ENCODE assay signal across 35 cellular contexts in the genomic region with DNA sequence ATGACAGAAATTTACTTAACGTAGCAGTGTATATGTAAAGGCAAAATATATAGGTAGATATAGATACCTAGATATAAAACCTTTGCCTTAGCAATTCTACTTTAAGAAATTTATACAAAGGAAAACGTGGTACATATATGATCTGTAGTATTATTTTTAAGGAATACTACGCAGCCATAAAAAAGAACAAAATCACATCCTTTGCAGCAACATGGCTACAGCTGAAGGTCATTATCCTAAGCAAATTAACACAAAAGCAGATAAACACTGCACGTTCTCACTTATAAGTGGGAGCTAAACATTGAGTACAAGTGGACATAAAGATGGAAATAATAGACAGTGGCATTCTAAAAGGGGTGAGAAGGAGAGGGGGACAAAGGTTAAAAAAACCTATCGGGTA. TPM values are rescaled to one million over a fixed set of nuclear protein-coding genes. Genes with fewer than 3 reads are reported as not detected.
"Had no signal": no experiment of that assay in that cellular context is flagged by ENCODE, and none has a peak within 500 bp of the region (broad histone marks: within the 10 kb centered on the region; RNA-seq: fewer than 3 reads in every experiment).

No MANE protein-coding gene starts in this region.

- DNase-seq: activated effector memory CD4-positive, alpha-beta T cell treated with anti-CD3 and anti-CD28 coated beads, Interleukin-2, amount 50 U/mL, for 16 hours; activated effector memory CD4-positive, alpha-beta T cell treated with Interleukin-2 at 50 U/mL for 16 hours; activated gamma-delta T cell; activated gamma-delta T cell treated with Interleukin-2 at 50 U/mL for 16 hours; activated naive CD4-positive, alpha-beta T cell; activated naive CD4-positive, alpha-beta T cell treated with anti-CD3 and anti-CD28 coated beads for 36 hours; activated naive CD4-positive, alpha-beta T cell treated with anti-CD3 and anti-CD28 coated beads, Interleukin-2, amount 10 ng/mL, durations not matched to agents 7 days and 5 days; activated naive CD4-positive, alpha-beta T cell treated with anti-CD3 and anti-CD28 coated beads, Interleukin-2, amount 50 U/mL, for 16 hours; activated naive CD4-positive, alpha-beta T cell treated with Interleukin-2 at 50 U/mL for 16 hours; activated naive CD8-positive, alpha-beta T cell treated with anti-CD3 and anti-CD28 coated beads for 36 hours; activated naive CD8-positive, alpha-beta T cell treated with anti-CD3 and anti-CD28 coated beads, Interleukin-2, amount 10 ng/mL, durations not matched to agents 7 days and 5 days; activated naive CD8-positive, alpha-beta T cell treated with anti-CD3 and anti-CD28 coated beads, Interleukin-2, amount 50 U/mL, for 24 hours; activated T-cell treated with anti-CD3 and anti-CD28 coated beads, Interleukin-2, amount 50 U/mL, for 24 hours; activated T-cell treated with anti-CD3 and anti-CD28 coated beads, Interleukin-2, amount 50 U/mL, for 4 hours; activated T-cell treated with anti-CD3 and anti-CD28 coated beads, Interleukin-2, amount 50 U/mL, for 48 hours; activated T-cell treated with anti-CD3 and anti-CD28 coated beads, Interleukin-2, amount 50 U/mL, for 72 hours; adrenal gland; amniotic stem cell; amygdala; anterior cingulate cortex; aorta; body of pancreas; brain microvascular endothelial cell; caudate nucleus; central memory CD4-positive, alpha-beta T cell; cerebellar nuclear complex had no signal

- H3K4me3 ChIP-seq: adrenal gland, ascending aorta, body of pancreas, breast epithelium, cardiac muscle cell had no signal

- H3K27ac ChIP-seq: adrenal gland, ascending aorta, body of pancreas, brain microvascular endothelial cell, breast epithelium, cardiac muscle cell had no signal

- H3K9me3 ChIP-seq: adrenal gland, ascending aorta, body of pancreas, breast epithelium had no signal

- H3K4me1 ChIP-seq: adrenal gland, ascending aorta, body of pancreas, breast epithelium had no signal

- FAIRE-seq: astrocyte, bronchial epithelial cell had no signal

- ATAC-seq: activated naive CD4-positive, alpha-beta T cell treated with anti-CD3 and anti-CD28 coated beads, Interleukin-2, amount 50 U/mL, for 72 hours; activated naive CD8-positive, alpha-beta T cell treated with anti-CD3 and anti-CD28 coated beads, Interleukin-2, amount 50 U/mL, for 24 hours; activated T-cell treated with anti-CD3 and anti-CD28 coated beads, Interleukin-2, amount 50 U/mL, for 4 hours; activated T-cell treated with anti-CD3 and anti-CD28 coated beads, Interleukin-2, amount 50 U/mL, for 72 hours; activated T-helper 17 cell treated with anti-CD3 and anti-CD28 coated beads, Interleukin-2, amount 50 U/mL, for 72 hours; body of pancreas had no signal

- H3K27me3 ChIP-seq: adrenal gland, ascending aorta, body of pancreas, brain microvascular endothelial cell, breast epithelium, cardiac muscle cell had no signal

- H3K36me3 ChIP-seq: adrenal gland, ascending aorta, brain microvascular endothelial cell, breast epithelium, cardiac muscle cell had no signal

RNA-seq across cellular contexts. Expression of a gene that starts 14.8 kb away (rescaled TPM):
- total RNA-seq: ascending aorta, astrocyte, cardiac muscle cell, cerebellum, chondrocyte had no signal
- polyA plus RNA-seq: cardiac muscle cell had no signal
